ENCODE assay signal across 8 cellular contexts in the genomic region with DNA sequence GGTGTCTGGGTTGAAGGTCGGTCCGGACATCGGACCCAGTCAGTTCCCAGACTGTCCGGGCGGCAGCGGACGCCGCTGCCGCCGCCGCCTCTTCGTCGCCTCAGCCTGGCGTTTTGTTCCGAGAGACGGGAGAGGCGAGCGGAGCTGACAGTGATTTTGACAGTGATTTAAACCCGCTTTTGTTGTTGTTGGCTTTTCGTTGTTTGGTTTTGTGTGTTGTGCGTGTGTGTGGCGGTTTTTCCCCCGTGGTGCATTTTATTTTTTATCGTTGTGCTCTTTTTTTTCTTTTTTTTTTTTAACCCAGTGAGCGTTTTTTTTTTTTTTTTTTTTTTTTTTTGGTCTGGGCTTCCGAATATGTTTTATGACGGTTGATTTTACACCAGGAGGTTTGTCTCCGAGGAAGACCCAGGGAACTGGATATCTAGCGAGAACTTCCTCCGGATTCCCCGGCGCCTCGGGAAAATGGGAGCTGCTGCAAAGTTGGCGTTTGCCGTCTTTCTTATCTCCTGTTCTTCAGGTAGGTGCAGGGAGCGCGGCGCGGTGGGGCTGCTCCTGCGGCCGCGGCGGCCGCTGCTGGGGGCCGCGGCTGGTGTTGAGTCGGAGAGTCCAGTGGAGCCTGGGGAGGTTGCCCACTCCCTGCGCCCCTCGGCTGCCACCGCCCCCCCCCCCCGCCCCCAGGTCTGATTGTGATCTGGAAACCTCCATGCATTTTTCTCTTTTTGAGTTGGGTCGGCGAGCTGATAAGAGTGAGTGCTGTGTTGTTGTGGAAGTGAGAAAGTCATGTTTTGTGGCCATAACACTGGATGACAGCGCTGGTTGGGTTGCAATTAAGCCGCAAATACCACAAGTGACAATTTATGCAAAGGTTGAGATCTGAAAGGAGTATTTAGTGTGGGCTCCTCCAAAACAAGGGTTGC.
A peak's percentile ranks its signal among the peaks of the same experiment; 100 is the strongest.
DNase-seq lines count a peak whose midpoint lies in the region; ATAC-seq and TF ChIP-seq lines count a peak whose summit lies in the region.

A gene (plus strand): TSS at position 339 of the 917 bp plus-strand sequence. CDS start 124 bp downstream, at position 463.

- H3K36me3 ChIP-seq in HUES6 (ENCODE audit: control insufficient read depth, insufficient read depth, low read length) (no peaks in the 10 kb centered on the region), SU-DHL-6 (ENCODE audit: low read length) (no peaks in the 10 kb centered on the region)

- peak within 1 kb of the TSS; percentile 89 for H3K4me2 ChIP-seq in SU-DHL-6 (ENCODE audit: low read depth, low read length, poor library complexity, severe bottlenecking)

- H3K9me3 ChIP-seq in HUES6 (ENCODE audit: control insufficient read depth, insufficient read depth, low read depth, low read length) (no peaks in the 10 kb centered on the region), SU-DHL-6 (ENCODE audit: insufficient read depth, low read length) (no peaks in the 10 kb centered on the region)

- peak within 1 kb of the TSS; percentile 89 for H3K4me3 ChIP-seq in HUES6 (ENCODE audit: low read depth, low read length)
- peak within 1 kb of the TSS; percentile 80 for H3K4me3 ChIP-seq in SU-DHL-6 (ENCODE audit: insufficient read depth, low read length, poor library complexity, severe bottlenecking)
- H3K4me3 ChIP-seq in astrocyte of the cerebellum (ENCODE audit: low read depth, low read length), result peak within 1 kb of the TSS; percentile 74

- H3K27me3 ChIP-seq in HUES6 (ENCODE audit: control insufficient read depth, insufficient read depth, low read length), result peaks cover 9% of the 10 kb centered on the region
- no peaks in the 10 kb centered on the region for H3K27me3 ChIP-seq in SU-DHL-6 (ENCODE audit: low read length)

- H3K27ac ChIP-seq in HUES6 (ENCODE audit: low read depth, low read length) (peak within 1 kb of the TSS; percentile 96), SU-DHL-6 (ENCODE audit: low read depth, low read length) (peak within 1 kb of the TSS; percentile 39; the same call in 1 of the 2 replicates)

- no peaks in the 10 kb centered on the region for H3K79me2 ChIP-seq in SU-DHL-6 (ENCODE audit: insufficient read depth, low read length)

- H4K20me1 ChIP-seq in SU-DHL-6 (ENCODE audit: low read depth, low read length), result peaks cover 6% of the 10 kb centered on the region

- in situ Hi-C loops in astrocyte of the cerebellum (cut with HindIII; ENCODE audit: low sequenced_read_pairs), result no loop called here

- H3F3A ChIP-seq in SU-DHL-6 (ENCODE audit: insufficient read depth), result peaks cover 13% of the 10 kb centered on the region; the same call in 1 of the 2 replicates

- H3K9ac ChIP-seq in HUES6 (ENCODE audit: low read length), result peak within 1 kb of the TSS; percentile 92
- H3K9ac ChIP-seq in SU-DHL-6 (ENCODE audit: low read length), result peak within 1 kb of the TSS; percentile 65

- peaks cover 17% of the 10 kb centered on the region for H3K4me1 ChIP-seq in HUES6 (ENCODE audit: control insufficient read depth, insufficient read depth, low read length)

- peak; percentile 44 for ATAC-seq in GM21529 (IDR thresholded peaks at IDR 0.05; ENCODE audit: unreplicated experiment)

- DNase-seq in EH (ENCODE audit: low read depth) (peak; percentile 48), astrocyte of the cerebellum (ENCODE audit: low read depth) (no peak), hypothalamus (lab: John Stamatoyannopoulos, UW) (peak in 30 of 51 donors; percentile 1 to 76 (median 16)), retina (peak; percentile 82), AML-193 (lab: John Stamatoyannopoulos, UW) (no peak)

- TF ChIP-seq CTCF in SU-DHL-6 (IDR thresholded peaks at IDR 0.05; ENCODE audit: insufficient read depth, low read length, poor library complexity, severe bottlenecking) (no peak), astrocyte of the cerebellum (IDR thresholded peaks at IDR 0.05; ENCODE audit: low read depth, low read length, missing control alignments) (no peak)

- peak within 1 kb of the TSS; percentile 96 for H2AFZ ChIP-seq in SU-DHL-6 (ENCODE audit: low read depth, low read length, severe bottlenecking)

- no peaks in the 10 kb centered on the region for H3K9me2 ChIP-seq in SU-DHL-6 (replicated peaks; ENCODE audit: insufficient read depth, low read length)

Comparison
In these comparisons a context has a peak if more than half of its experiments do, and no peak if none do; other contexts are left out.
1. DNase-seq: peak in EH (single experiment), hypothalamus (30 of 51) and retina (single experiment); none in astrocyte of the cerebellum (single experiment) and AML-193 (0 of 2).
2. Peak in every context shown above with its lines, with median percentiles within 50 percentile points of each other: H3K4me3 ChIP-seq.